In the genomic region with DNA sequence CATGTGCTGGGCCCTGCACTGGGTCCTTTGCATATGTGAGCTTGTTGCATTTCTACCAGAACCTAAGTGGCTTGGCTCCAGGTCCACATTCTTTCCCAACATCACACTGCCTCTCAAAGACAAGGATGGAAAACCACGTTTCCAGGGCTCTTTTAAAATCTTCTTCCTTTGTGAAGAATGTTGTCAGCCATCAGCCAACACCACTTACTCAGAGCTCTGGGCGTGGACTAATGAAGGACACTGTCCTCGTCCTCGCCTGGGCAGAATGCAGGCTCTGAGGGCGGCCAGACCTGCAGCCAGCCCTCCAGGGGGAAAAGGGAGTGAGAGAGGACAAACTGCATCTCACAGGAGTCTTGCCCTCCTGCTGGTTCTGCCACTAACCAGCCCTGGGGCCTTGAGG, we compare ENCODE assay signal across 17 cellular contexts.
"Had no signal": no experiment of that assay in that cellular context is flagged by ENCODE, and none has a peak within 500 bp of the region (broad histone marks: within the 10 kb centered on the region; RNA-seq: fewer than 3 reads in every experiment).

No MANE protein-coding gene starts in this region.

- H3K27me3 ChIP-seq: esophagus muscularis mucosa, gastroesophageal sphincter, stomach, uterus had no signal

- H3K4me1 ChIP-seq: gastroesophageal sphincter, parathyroid adenoma, uterus had no signal

- FAIRE-seq: endometrium, kidney had no signal

- ATAC-seq: activated CD4-positive, alpha-beta T cell treated with anti-CD3 and anti-CD28 coated beads for 36 hours; activated CD8-positive, alpha-beta T cell treated with anti-CD3 and anti-CD28 coated beads, Interleukin-2, amount 10 ng/mL, durations not matched to agents 7 days and 5 days; gastroesophageal sphincter had no signal

- H3K4me3 ChIP-seq: esophagus muscularis mucosa, gastroesophageal sphincter, stomach, uterus had no signal

- H3K27ac ChIP-seq: esophagus muscularis mucosa, gastroesophageal sphincter, parathyroid adenoma, stomach, uterus, VCaP had no signal

- H3K9me3 ChIP-seq: esophagus muscularis mucosa, gastroesophageal sphincter, stomach, uterus had no signal

- H3K36me3 ChIP-seq: esophagus muscularis mucosa, gastroesophageal sphincter, stomach, uterus had no signal

- DNase-seq: activated CD4-positive, alpha-beta T cell treated with anti-CD3 and anti-CD28 coated beads for 36 hours; activated CD8-positive, alpha-beta memory T cell treated with anti-CD3 and anti-CD28 coated beads, Interleukin-2, amount 50 U/mL, for 48 hours; activated CD8-positive, alpha-beta T cell treated with anti-CD3 and anti-CD28 coated beads, Interleukin-2, amount 10 ng/mL, durations not matched to agents 7 days and 5 days; activated naive CD4-positive, alpha-beta T cell; cerebellar nuclear complex; dermis blood vessel endothelial cell; kidney; stimulated activated CD4-positive, alpha-beta T cell treated with anti-CD3 and anti-CD28 coated beads, Interleukin-15, amount 100 ng/mL, for 24 hours; stimulated activated CD4-positive, alpha-beta T cell treated with anti-CD3 and anti-CD28 coated beads, Interleukin-4, amount 100 ng/mL, for 24 hours; stomach; T1000; uterus had no signal
